In genomic region chr5:134411546-134412266, GRCh38 we compare ENCODE assay signal across 8 cellular contexts. TPM values are rescaled to one million over a fixed set of nuclear protein-coding genes. Genes with fewer than 3 reads are reported as not detected.
DNase-seq lines count a peak whose midpoint lies in the region; ATAC-seq and TF ChIP-seq lines count a peak whose summit lies in the region.

TSS of gene CDKN2AIPNL (minus strand) at chr5:134411881. CDS start at chr5:134411854, 27 bp downstream.

- ATAC-seq in GM18861 (IDR thresholded peaks at IDR 0.05; ENCODE audit: unreplicated experiment) (peak; percentile 89), HG03095 (IDR thresholded peaks at IDR 0.05; ENCODE audit: unreplicated experiment) (peak; percentile 97)

- H4K20me1 ChIP-seq in smooth muscle cell (ENCODE audit: low read depth) = no peaks in the 10 kb centered on the region

- H3K9me3 ChIP-seq in WERI-Rb-1 (ENCODE audit: severe bottlenecking) (no peaks in the 10 kb centered on the region), breast epithelium (no peaks in the 10 kb centered on the region), smooth muscle cell (replicated peaks; ENCODE audit: low read depth) (no peaks in the 10 kb centered on the region)

- peak within 1 kb of the TSS; percentile 35 for H2AFZ ChIP-seq in smooth muscle cell (ENCODE audit: low read depth)

- TF ChIP-seq CTCF in AG04449 (IDR thresholded peaks at IDR 0.05; ENCODE audit: insufficient read depth, low read length, missing control alignments) (peak; percentile 93), WERI-Rb-1 (IDR thresholded peaks at IDR 0.05; ENCODE audit: low read depth, low read length) (peak; percentile 81), breast epithelium (IDR thresholded peaks at IDR 0.05) (peak; percentile 20 to 84 (median 76)), smooth muscle cell (IDR thresholded peaks at IDR 0.05; ENCODE audit: borderline replicate concordance, insufficient read depth, poor library complexity, severe bottlenecking) (peak; percentile 50)

- H3K79me2 ChIP-seq in smooth muscle cell (ENCODE audit: low read depth) = peaks cover 13% of the 10 kb centered on the region

- WGBS in smooth muscle cell (ENCODE audit: low lambda C conversion rate) = 6% methylated on average over 57 of the region's 61 CpGs

- H3K4me1 ChIP-seq in breast epithelium (peaks cover 4 to 8% of the 10 kb centered on the region in 2 donors), smooth muscle cell (ENCODE audit: low read depth) (peaks cover 16% of the 10 kb centered on the region)

- POLR2A ChIA-PET in AG04449 (lab: Yijun Ruan, JAX) = interaction anchor here (1.0 to 1.5 kb wide), 5 partner anchors 27 to 143 kb away, joined by 3 to 7 read pairs (median 4); no protein-coding TSS in a partner anchor

- peak within 1 kb of the TSS; percentile 64 for H3K9ac ChIP-seq in smooth muscle cell (ENCODE audit: low read depth)

- TF ChIP-seq POLR2A in breast epithelium (IDR thresholded peaks at IDR 0.05) = no peak

- H3K27ac ChIP-seq in WERI-Rb-1 = peak within 1 kb of the TSS; percentile 90
- H3K27ac ChIP-seq in breast epithelium = peak within 1 kb of the TSS; percentile 84 to 89
- H3K27ac ChIP-seq in smooth muscle cell (ENCODE audit: low read depth) = no peak within 1 kb of the TSS

- DNase-seq in AG04449 (ENCODE audit: low read depth, low spot score) = peak; percentile 16
- peak; percentile 62 for DNase-seq in NCI-H2171 (lab: John Stamatoyannopoulos, UW)
- DNase-seq in WERI-Rb-1 = peak; percentile 94
- DNase-seq in breast epithelium (ENCODE audit: low spot score in 2 of 2) = peak; percentile 82 to 88
- DNase-seq in iPS-NIHi11 (ENCODE audit: low spot score) = peak; percentile 98
- peak; percentile 59 for DNase-seq in smooth muscle cell (lab: John Stamatoyannopoulos, UW; ENCODE audit: unreplicated experiment)

- intact Hi-C loops in breast epithelium (cut with DNase I; ENCODE audit: low total_unique reads) = loop anchor here (10.0 kb wide), 2 partner anchors 53 to 113 kb away; partner anchors contain the start of gene JADE2

- H3K4me2 ChIP-seq in smooth muscle cell = peak within 1 kb of the TSS; percentile 99

- H3K4me3 ChIP-seq in AG04449 (ENCODE audit: low read depth, low read length) = peak within 1 kb of the TSS; percentile 92
- H3K4me3 ChIP-seq in WERI-Rb-1 (ENCODE audit: low read depth, low read length) = peak within 1 kb of the TSS; percentile 94
- peak within 1 kb of the TSS; percentile 75 to 98 (median 77) for H3K4me3 ChIP-seq in breast epithelium
- peak within 1 kb of the TSS; percentile 88 for H3K4me3 ChIP-seq in smooth muscle cell

- no peaks in the 10 kb centered on the region for H3F3A ChIP-seq in smooth muscle cell (ENCODE audit: low read depth)

- H3K27me3 ChIP-seq in WERI-Rb-1 (ENCODE audit: insufficient read depth, low read depth, severe bottlenecking) (no peaks in the 10 kb centered on the region), breast epithelium (no peaks in the 10 kb centered on the region), smooth muscle cell (ENCODE audit: low read depth) (no peaks in the 10 kb centered on the region)

- CTCF ChIA-PET in AG04449 (lab: Yijun Ruan, JAX) = interaction anchor here (0.7 to 5.7 kb wide), 38 partner anchors 8 to 178 kb away, joined by 3 to 65 read pairs (median 4); partner anchors contain the start of genes JADE2 and UBE2B

- H3K36me3 ChIP-seq in WERI-Rb-1 = peaks cover 21% of the 10 kb centered on the region
- H3K36me3 ChIP-seq in breast epithelium = no peaks in the 10 kb centered on the region
- no peaks in the 10 kb centered on the region for H3K36me3 ChIP-seq in smooth muscle cell (ENCODE audit: low read depth)

RNA-seq across cellular contexts. Expression of gene CDKN2AIPNL, which starts in this region (rescaled TPM):
- total RNA-seq in breast epithelium (10 to 100 TPM; 16.2 to 20.8 (median 19.7) TPM), smooth muscle cell (9.9 and 18.2 TPM in 2 replicates)
- 21.5 and 27.7 TPM in 2 replicates for polyA plus RNA-seq in smooth muscle cell

Comparison
In these comparisons a context has a peak if more than half of its experiments do, and no peak if none do; other contexts are left out.
1. DNase-seq: peak in every context shown above with its lines; median percentile 98 in iPS-NIHi11; 94 in WERI-Rb-1; 85 in breast epithelium; 62 in NCI-H2171; 59 in smooth muscle cell; 16 in AG04449.